Comparison of ENCODE assay signal across 12 cellular contexts in genomic region chr3:72134989-72135451, GRCh38.
DNase-seq lines count a peak whose midpoint lies in the region; ATAC-seq and TF ChIP-seq lines count a peak whose summit lies in the region.
"Had no signal": no experiment of that assay in that cellular context is flagged by ENCODE, and none has a peak within 500 bp of the region (broad histone marks: within the 10 kb centered on the region; RNA-seq: fewer than 3 reads in every experiment).

No MANE protein-coding gene starts in this region.

- POLR2A ChIA-PET in activated CD8-positive, alpha-beta T cell treated with anti-CD3 and anti-CD28 coated beads for 36 hours (lab: Charles Lee) = interaction anchor here (0.6 to 1.2 kb wide), 2 partner anchors 40 to 241 kb away, joined by 3 read pairs; no protein-coding TSS in a partner anchor
- POLR2A ChIA-PET in RWPE1 (lab: Yijun Ruan, JAX; ENCODE audit: low non-redundant PET) = no interaction called here

- H3K9me3 Mint-ChIP-seq in activated CD8-positive, alpha-beta T cell treated with anti-CD3 and anti-CD28 coated beads for 36 hours = peaks cover 10% of the 10 kb centered on the region
- H3K9me3 Mint-ChIP-seq: immature natural killer cell, nephron progenitor cell had no signal

- no peak for TF ChIP-seq CTCF in activated CD8-positive, alpha-beta T cell treated with anti-CD3 and anti-CD28 coated beads for 36 hours (IDR thresholded peaks at IDR 0.05)
- TF ChIP-seq CTCF in heart left ventricle (IDR thresholded peaks at IDR 0.05) (no peak), RWPE1 (conservative IDR thresholded peaks at IDR 0.05; ENCODE audit: low read depth) (no peak)

- CTCF ChIA-PET in activated CD8-positive, alpha-beta T cell treated with anti-CD3 and anti-CD28 coated beads for 36 hours (lab: Charles Lee) = no interaction called here
- CTCF ChIA-PET in RWPE1 (lab: Yijun Ruan, JAX) = no interaction called here

- no peaks in the 10 kb centered on the region for H3K27me3 Mint-ChIP-seq in activated CD8-positive, alpha-beta T cell treated with anti-CD3 and anti-CD28 coated beads for 36 hours

- DNase-seq in stimulated activated CD4-positive, alpha-beta T cell treated with anti-CD3 and anti-CD28 coated beads, Interleukin-4, amount 100 ng/mL, for 1 hour = peak; percentile 4
- no peak for DNase-seq in stimulated activated CD4-positive, alpha-beta T cell treated with anti-CD3 and anti-CD28 coated beads, Interleukin-4, amount 100 ng/mL, for 4 hours
- DNase-seq in activated CD8-positive, alpha-beta T cell treated with anti-CD3 and anti-CD28 coated beads for 36 hours = peak; percentile 24
- DNase-seq in heart left ventricle = no peak
- DNase-seq in RWPE1 (ENCODE audit: low spot score) = no peak
- DNase-seq in right cardiac atrium = no peak
- DNase-seq in EL = no peak
- DNase-seq: immature natural killer cell, NCI-H2029 treated with DMSO at 0.1 percent for 48 hours, nephron progenitor cell had no signal

- no peaks in the 10 kb centered on the region for H3K36me3 ChIP-seq in heart left ventricle

- H3K9me3 ChIP-seq in heart left ventricle (peaks cover 0 to 6% (median 0%) of the 10 kb centered on the region in 12 donors), right cardiac atrium (ENCODE audit: control insufficient read depth, low read length) (no peaks in the 10 kb centered on the region)

- TF ChIP-seq POLR2A in heart left ventricle (IDR thresholded peaks at IDR 0.05) = no peak

- WGBS in heart left ventricle, 4 donors = 72 to 86% (median 80%) methylated on average over 5 to 6 of the region's 6 CpGs
- WGBS in right cardiac atrium = 56% methylated on average over 6 of the region's 6 CpGs

- H3K4me1 ChIP-seq in heart left ventricle (peaks cover 0 to 17% (median 5%) of the 10 kb centered on the region in 12 donors), right cardiac atrium (ENCODE audit: control insufficient read depth, insufficient read depth, low read length) (peaks cover 3% of the 10 kb centered on the region)

- no peak overlapping the region for H3K4me3 ChIP-seq in heart left ventricle
- no peak overlapping the region for H3K4me3 ChIP-seq in right cardiac atrium (ENCODE audit: low read length)

- intact Hi-C loops in activated CD8-positive, alpha-beta T cell treated with anti-CD3 and anti-CD28 coated beads for 36 hours (cut with micrococcal nuclease) = no loop called here
- intact Hi-C loops in heart left ventricle (cut with DNase I) = no loop called here
- intact Hi-C loops in right cardiac atrium (cut with DNase I) = no loop called here

- H3K4me3 Mint-ChIP-seq in activated CD8-positive, alpha-beta T cell treated with anti-CD3 and anti-CD28 coated beads for 36 hours = peak overlapping the region; percentile 66
- H3K4me3 Mint-ChIP-seq: immature natural killer cell, nephron progenitor cell had no signal

- ATAC-seq in HG02885 (IDR thresholded peaks at IDR 0.05; ENCODE audit: poor library complexity, unreplicated experiment) = peak; percentile 78
- peak; percentile 66 for ATAC-seq in activated CD8-positive, alpha-beta T cell treated with anti-CD3 and anti-CD28 coated beads for 36 hours
- ATAC-seq in heart left ventricle = no peak
- no peak for ATAC-seq in right cardiac atrium
- ATAC-seq: HCT116 had no signal

- H3K27me3 ChIP-seq in heart left ventricle (no peaks in the 10 kb centered on the region), right cardiac atrium (ENCODE audit: control insufficient read depth, insufficient read depth) (no peaks in the 10 kb centered on the region)

- no peaks in the 10 kb centered on the region for H3K36me3 Mint-ChIP-seq in activated CD8-positive, alpha-beta T cell treated with anti-CD3 and anti-CD28 coated beads for 36 hours (ENCODE audit: low read depth)
- H3K36me3 Mint-ChIP-seq: immature natural killer cell had no signal

- peaks cover 51% of the 10 kb centered on the region for H3K4me1 Mint-ChIP-seq in activated CD8-positive, alpha-beta T cell treated with anti-CD3 and anti-CD28 coated beads for 36 hours (ENCODE audit: low read depth)
- H3K4me1 Mint-ChIP-seq: immature natural killer cell had no signal

- H3K27ac Mint-ChIP-seq in activated CD8-positive, alpha-beta T cell treated with anti-CD3 and anti-CD28 coated beads for 36 hours = peak overlapping the region; percentile 97
- H3K27ac Mint-ChIP-seq: immature natural killer cell, nephron progenitor cell had no signal

- no peak overlapping the region for H3K27ac ChIP-seq in heart left ventricle
- no peak overlapping the region for H3K27ac ChIP-seq in RWPE1
- no peak overlapping the region for H3K27ac ChIP-seq in right cardiac atrium (ENCODE audit: low read length)

Comparison
In these comparisons a context has a peak if more than half of its experiments do, and no peak if none do; other contexts are left out.
1. DNase-seq: peak in stimulated activated CD4-positive, alpha-beta T cell treated with anti-CD3 and anti-CD28 coated beads, Interleukin-4, amount 100 ng/mL, for 1 hour (single experiment) and activated CD8-positive, alpha-beta T cell treated with anti-CD3 and anti-CD28 coated beads for 36 hours (single experiment); none in stimulated activated CD4-positive, alpha-beta T cell treated with anti-CD3 and anti-CD28 coated beads, Interleukin-4, amount 100 ng/mL, for 4 hours (0 of 2), heart left ventricle (0 of 5), RWPE1 (single experiment), right cardiac atrium (0 of 3) and EL (single experiment).
2. ATAC-seq: peak in HG02885 (single experiment) and activated CD8-positive, alpha-beta T cell treated with anti-CD3 and anti-CD28 coated beads for 36 hours (single experiment); none in heart left ventricle (0 of 4) and right cardiac atrium (0 of 2).